ENCODE assay signal across 8 cellular contexts in genomic region chr4:4856071-4857000, GRCh38. TPM values are rescaled to one million over a fixed set of nuclear protein-coding genes. Genes with fewer than 3 reads are reported as not detected.
A peak's percentile ranks its signal among the peaks of the same experiment; 100 is the strongest.
DNase-seq lines count a peak whose midpoint lies in the region; ATAC-seq and TF ChIP-seq lines count a peak whose summit lies in the region.

No MANE protein-coding gene starts in this region.

- H3K27me3 ChIP-seq in layer of hippocampus (ENCODE audit: control insufficient read depth, insufficient read depth, low read length): peaks cover 19% of the 10 kb centered on the region
- peaks cover 9 to 92% (median 56%) of the 10 kb centered on the region in 4 donors for H3K27me3 ChIP-seq in upper lobe of left lung

- DNase-seq in activated effector memory CD4-positive, alpha-beta T cell treated with anti-CD3 and anti-CD28 coated beads, Interleukin-2, amount 50 U/mL, for 16 hours: peak; percentile 64
- no peak for DNase-seq in activated effector memory CD4-positive, alpha-beta T cell treated with Interleukin-2 at 50 U/mL for 16 hours
- DNase-seq in activated naive CD4-positive, alpha-beta T cell treated with anti-CD3 and anti-CD28 coated beads, Interleukin-2, amount 50 U/mL, for 16 hours: peak; percentile 8
- DNase-seq in upper lobe of left lung: peak in 1 of 2 donors; percentile 82
- DNase-seq in COR-L47 (lab: John Stamatoyannopoulos, UW): no peak
- DNase-seq in activated CD4-positive, alpha-beta T cell treated with anti-CD3 and anti-CD28 coated beads, Interleukin-2, amount 50 U/mL, for 1 hour: no peak

- no peaks in the 10 kb centered on the region for H3K9me3 ChIP-seq in upper lobe of left lung

- no peaks in the 10 kb centered on the region for H3K36me3 ChIP-seq in upper lobe of left lung

- no peak for ATAC-seq in upper lobe of left lung (ENCODE audit: low FRiP score in 2 of 2)
- no peak for ATAC-seq in HG03342 (IDR thresholded peaks at IDR 0.05; ENCODE audit: unreplicated experiment)

- no peak for TF ChIP-seq EP300 in upper lobe of left lung (IDR thresholded peaks at IDR 0.05)

- 3 to 4% methylated on average over 19 to 53 of the region's 61 CpGs for WGBS in upper lobe of left lung, 2 donors

- peak overlapping the region in 3 of 4 donors; percentile 16 to 36 (median 22) for H3K4me3 ChIP-seq in upper lobe of left lung

- TF ChIP-seq POLR2A in upper lobe of left lung (IDR thresholded peaks at IDR 0.05): no peak

- H3K27ac ChIP-seq in layer of hippocampus (ENCODE audit: low read depth, low read length): peak overlapping the region; percentile 30
- H3K27ac ChIP-seq in upper lobe of left lung: no peak overlapping the region

- no peak for TF ChIP-seq CTCF in upper lobe of left lung (IDR thresholded peaks at IDR 0.05)

- H3K4me1 ChIP-seq in upper lobe of left lung: peaks cover 43 to 72% (median 48%) of the 10 kb centered on the region in 4 donors

RNA-seq across cellular contexts. Expression of gene MSX1, which starts 3.1 kb away (rescaled TPM):
- total RNA-seq in upper lobe of left lung: 10 to 100 TPM in 1 of 6 donors, 1 to 10 TPM in 4, not detected in 1; 1.1 to 16.8 (median 1.8) TPM

Comparison
In these comparisons a context has a peak if more than half of its experiments do, and no peak if none do; other contexts are left out.
1. DNase-seq: peak in activated effector memory CD4-positive, alpha-beta T cell treated with anti-CD3 and anti-CD28 coated beads, Interleukin-2, amount 50 U/mL, for 16 hours (single experiment) and activated naive CD4-positive, alpha-beta T cell treated with anti-CD3 and anti-CD28 coated beads, Interleukin-2, amount 50 U/mL, for 16 hours (single experiment); none in activated effector memory CD4-positive, alpha-beta T cell treated with Interleukin-2 at 50 U/mL for 16 hours (single experiment), COR-L47 (single experiment) and activated CD4-positive, alpha-beta T cell treated with anti-CD3 and anti-CD28 coated beads, Interleukin-2, amount 50 U/mL, for 1 hour (single experiment).